Comparison of ENCODE assay signal across 19 cellular contexts in genomic region chr3:30007668-30008067, GRCh38.
DNase-seq lines count a peak whose midpoint lies in the region; ATAC-seq, FAIRE-seq and TF ChIP-seq lines count a peak whose summit lies in the region.
"Had no signal": no experiment of that assay in that cellular context is flagged by ENCODE, and none has a peak within 500 bp of the region (broad histone marks: within the 10 kb centered on the region; RNA-seq: fewer than 3 reads in every experiment).

No MANE protein-coding gene starts in this region.

- H3K4me1 Mint-ChIP-seq in activated CD4-positive, alpha-beta T cell treated with anti-CD3 and anti-CD28 coated beads for 36 hours: peaks cover 3% of the 10 kb centered on the region
- H3K4me1 Mint-ChIP-seq in activated CD4-positive, alpha-beta memory T cell treated with anti-CD3 and anti-CD28 coated beads for 36 hours (ENCODE audit: low read depth): no peaks in the 10 kb centered on the region
- H3K4me1 Mint-ChIP-seq: CD4-positive, alpha-beta memory T cell had no signal

- no peaks in the 10 kb centered on the region for H3K4me1 ChIP-seq in body of pancreas

- no peaks in the 10 kb centered on the region for H3K27me3 ChIP-seq in bronchial epithelial cell (ENCODE audit: control insufficient read depth, insufficient read depth, low read length)
- H3K27me3 ChIP-seq in body of pancreas: no peaks in the 10 kb centered on the region

- POLR2A ChIA-PET in activated CD4-positive, alpha-beta T cell treated with anti-CD3 and anti-CD28 coated beads for 36 hours (lab: Charles Lee): no interaction called here
- POLR2A ChIA-PET in activated CD4-positive, alpha-beta memory T cell treated with anti-CD3 and anti-CD28 coated beads for 36 hours (lab: Charles Lee): no interaction called here

- H3K36me3 Mint-ChIP-seq in activated CD4-positive, alpha-beta T cell treated with anti-CD3 and anti-CD28 coated beads for 36 hours (ENCODE audit: low read depth): no peaks in the 10 kb centered on the region
- no peaks in the 10 kb centered on the region for H3K36me3 Mint-ChIP-seq in activated CD4-positive, alpha-beta memory T cell treated with anti-CD3 and anti-CD28 coated beads for 36 hours
- H3K36me3 Mint-ChIP-seq: CD4-positive, alpha-beta memory T cell had no signal

- 39 to 40% methylated on average over 1 of the region's 1 CpG for WGBS in body of pancreas, 2 donors

- H3K27ac ChIP-seq in body of pancreas: no peak overlapping the region

- no peak overlapping the region for H3K27ac Mint-ChIP-seq in activated CD4-positive, alpha-beta T cell treated with anti-CD3 and anti-CD28 coated beads for 36 hours
- no peak overlapping the region for H3K27ac Mint-ChIP-seq in activated CD4-positive, alpha-beta memory T cell treated with anti-CD3 and anti-CD28 coated beads for 36 hours
- H3K27ac Mint-ChIP-seq: CD4-positive, alpha-beta memory T cell had no signal

- TF ChIP-seq CTCF in bronchial epithelial cell (IDR thresholded peaks at IDR 0.05; ENCODE audit: insufficient read depth, low read length, severe bottlenecking): no peak
- no peak for TF ChIP-seq CTCF in body of pancreas (IDR thresholded peaks at IDR 0.05)
- TF ChIP-seq CTCF in GM13977 (IDR thresholded peaks at IDR 0.05; ENCODE audit: extremely low read depth, insufficient read depth, missing control alignments): no peak

- no peak for DNase-seq in activated CD4-positive, alpha-beta T cell treated with anti-CD3 and anti-CD28 coated beads for 36 hours
- DNase-seq in activated CD4-positive, alpha-beta T cell treated with anti-CD3 and anti-CD28 coated beads for 4 hours: no peak
- DNase-seq in MV-4-11 (lab: John Stamatoyannopoulos, UW) (peak; percentile 6), bronchial epithelial cell (ENCODE audit: low read depth) (peak; percentile 35), putamen (ENCODE audit: low spot score) (peak; percentile 52), body of pancreas (no peak), GM13977 (ENCODE audit: low spot score) (no peak)
- DNase-seq in activated CD4-positive, alpha-beta memory T cell treated with anti-CD3 and anti-CD28 coated beads for 36 hours: no peak
- DNase-seq: activated CD4-positive, alpha-beta T cell treated with anti-CD3 and anti-CD28 coated beads, Interleukin-2, amount 50 U/mL, for 4 hours; CD4-positive, alpha-beta memory T cell; HCEC 1CT; MM.1S; NCI-H2029 treated with DMSO at 0.1 percent for 48 hours; NCI-H510A; retina; SK-N-SH; stimulated activated naive CD4-positive, alpha-beta T cell; trophoblast cell had no signal

- no peak overlapping the region for H3K4me3 Mint-ChIP-seq in activated CD4-positive, alpha-beta T cell treated with anti-CD3 and anti-CD28 coated beads for 36 hours
- H3K4me3 Mint-ChIP-seq in activated CD4-positive, alpha-beta memory T cell treated with anti-CD3 and anti-CD28 coated beads for 36 hours: no peak overlapping the region
- H3K4me3 Mint-ChIP-seq: CD4-positive, alpha-beta memory T cell; neural crest cell had no signal

- intact Hi-C loops in activated CD4-positive, alpha-beta T cell treated with anti-CD3 and anti-CD28 coated beads for 36 hours (cut with DNase I, micrococcal nuclease): no loop called here
- intact Hi-C loops in activated CD4-positive, alpha-beta memory T cell treated with anti-CD3 and anti-CD28 coated beads for 36 hours (cut with micrococcal nuclease): no loop called here
- intact Hi-C loops in body of pancreas (cut with DNase I): no loop called here

- no peak for TF ChIP-seq POLR2A in body of pancreas (IDR thresholded peaks at IDR 0.05)

- no peaks in the 10 kb centered on the region for H3K9me3 Mint-ChIP-seq in activated CD4-positive, alpha-beta T cell treated with anti-CD3 and anti-CD28 coated beads for 36 hours (ENCODE audit: low read depth)
- no peaks in the 10 kb centered on the region for H3K9me3 Mint-ChIP-seq in activated CD4-positive, alpha-beta memory T cell treated with anti-CD3 and anti-CD28 coated beads for 36 hours
- H3K9me3 Mint-ChIP-seq: CD4-positive, alpha-beta memory T cell had no signal

- H3K27me3 Mint-ChIP-seq in activated CD4-positive, alpha-beta T cell treated with anti-CD3 and anti-CD28 coated beads for 36 hours: peaks cover 4% of the 10 kb centered on the region
- peaks cover 10% of the 10 kb centered on the region for H3K27me3 Mint-ChIP-seq in activated CD4-positive, alpha-beta memory T cell treated with anti-CD3 and anti-CD28 coated beads for 36 hours

- peak; percentile 39 for ATAC-seq in activated CD4-positive, alpha-beta T cell treated with anti-CD3 and anti-CD28 coated beads for 36 hours
- ATAC-seq in body of pancreas: no peak

- H3K4me3 ChIP-seq in bronchial epithelial cell (ENCODE audit: low read depth, low read length) (no peak overlapping the region), body of pancreas (no peak overlapping the region)

- H3K9me3 ChIP-seq in body of pancreas: no peaks in the 10 kb centered on the region
- H3K9me3 ChIP-seq: SK-N-SH had no signal

- in situ Hi-C loops in GM13977 (cut with MboI; ENCODE audit: low pct_unique_long_range_greater_than_20kb, low sequenced_read_pairs, unreplicated experiment): no loop called here

- H3K36me3 ChIP-seq in bronchial epithelial cell (ENCODE audit: control insufficient read depth, insufficient read depth, low read length) (no peaks in the 10 kb centered on the region), body of pancreas (replicated peaks in 1 of 2; ENCODE audit: insufficient read depth in 1 of 2, low read depth in 2 of 2) (no peaks in the 10 kb centered on the region)

- FAIRE-seq in bronchial epithelial cell (lab: Jason Lieb, UNC): no peak

- CTCF ChIA-PET in activated CD4-positive, alpha-beta T cell treated with anti-CD3 and anti-CD28 coated beads for 36 hours (lab: Charles Lee): no interaction called here
- CTCF ChIA-PET in activated CD4-positive, alpha-beta memory T cell treated with anti-CD3 and anti-CD28 coated beads for 36 hours (lab: Charles Lee): interaction anchor here (1.3 kb wide), 1 partner anchor 192 kb away, joined by 3 read pairs; no protein-coding TSS in a partner anchor

Comparison
In these comparisons a context has a peak if more than half of its experiments do, and no peak if none do; other contexts are left out.
1. DNase-seq: peak in MV-4-11 (single experiment), bronchial epithelial cell (single experiment) and putamen (single experiment); none in activated CD4-positive, alpha-beta T cell treated with anti-CD3 and anti-CD28 coated beads for 36 hours (single experiment), activated CD4-positive, alpha-beta T cell treated with anti-CD3 and anti-CD28 coated beads for 4 hours (0 of 2), activated CD4-positive, alpha-beta memory T cell treated with anti-CD3 and anti-CD28 coated beads for 36 hours (single experiment), body of pancreas (0 of 4) and GM13977 (single experiment).